ENCODE assay signal across 8 cellular contexts in the genomic region with DNA sequence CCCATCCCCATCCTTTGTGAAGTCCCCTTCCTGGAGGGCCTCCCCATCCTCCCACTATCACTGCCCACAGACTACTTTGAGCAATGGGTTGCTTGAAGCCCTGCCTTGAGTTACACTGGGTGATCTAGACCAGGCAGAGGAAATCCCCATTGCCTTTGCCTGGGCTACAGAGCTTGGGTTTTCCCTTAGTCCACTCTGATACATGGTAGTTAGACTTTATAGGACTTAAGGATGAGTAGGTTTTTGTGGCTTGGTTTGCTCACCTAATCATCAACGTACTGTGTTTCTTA. TPM values are rescaled to one million over a fixed set of nuclear protein-coding genes. Genes with fewer than 3 reads are reported as not detected.
DNase-seq lines count a peak whose midpoint lies in the region; ATAC-seq and TF ChIP-seq lines count a peak whose summit lies in the region.

No MANE protein-coding gene starts in this region.

- H3K36me3 ChIP-seq in GM06990 (ENCODE audit: control insufficient read depth, insufficient read depth, low read length) (peaks cover 4% of the 10 kb centered on the region), OCI-LY7 (ENCODE audit: insufficient read depth, low read length) (peaks cover 99% of the 10 kb centered on the region)

- intact Hi-C loops in OCI-LY7 (cut with micrococcal nuclease; ENCODE audit: unreplicated experiment) (loop anchor here (5.0 kb wide), 1 partner anchor 90 kb away; no protein-coding TSS in a partner anchor), MCF 10A (cut with micrococcal nuclease) (no loop called here)

- H3K27me3 Mint-ChIP-seq in glutamatergic neuron (ENCODE audit: unreplicated experiment) (peaks cover 10% of the 10 kb centered on the region), MCF 10A (ENCODE audit: insufficient read depth, unreplicated experiment) (no peaks in the 10 kb centered on the region)

- peaks cover 100% of the 10 kb centered on the region for H3K79me2 ChIP-seq in OCI-LY7 (ENCODE audit: insufficient read depth, low read depth, low read length)

- no peak overlapping the region for H3K4me3 Mint-ChIP-seq in glutamatergic neuron (ENCODE audit: unreplicated experiment)
- H3K4me3 Mint-ChIP-seq in MCF 10A (ENCODE audit: unreplicated experiment): no peak overlapping the region

- no peaks in the 10 kb centered on the region for H3K9me2 ChIP-seq in OCI-LY7 (ENCODE audit: insufficient read depth, low read length)

- DNase-seq in GM06990 (ENCODE audit: extremely low read depth, insufficient read length) (peak; percentile 68), OCI-LY7 (ENCODE audit: low spot score) (peak; percentile 27), glutamatergic neuron (no peak), kidney tubule cell (ENCODE audit: low spot score) (no peak), COR-L47 (lab: John Stamatoyannopoulos, UW) (no peak), NCI-H774 (lab: John Stamatoyannopoulos, UW) (no peak), MCF 10A (ENCODE audit: unreplicated experiment) (no peak)

- CTCF ChIA-PET in OCI-LY7 (lab: Charles Lee; ENCODE audit: unreplicated experiment): no interaction called here
- CTCF ChIA-PET in MCF 10A (lab: Yijun Ruan, JAX): interaction anchor here (0.6 kb wide), 1 partner anchor 13 kb away, joined by 4 read pairs; no protein-coding TSS in a partner anchor

- H3K27ac ChIP-seq in OCI-LY7 (ENCODE audit: low read depth, low read length, poor library complexity, severe bottlenecking): peak overlapping the region; percentile 62

- peak overlapping the region; percentile 87 for H3K27ac Mint-ChIP-seq in glutamatergic neuron (ENCODE audit: unreplicated experiment)
- no peak overlapping the region for H3K27ac Mint-ChIP-seq in MCF 10A (ENCODE audit: low read depth, unreplicated experiment)

- BruUV-seq in OCI-LY7 (replicated peaks; lab: Mats Ljungman, UMichigan) (no TSS peak), MCF 10A (replicated peaks; lab: Mats Ljungman, UMichigan) (no TSS peak)

- H3K4me1 ChIP-seq in OCI-LY7 (ENCODE audit: insufficient read depth, low read length, poor library complexity, severe bottlenecking): peaks cover 83% of the 10 kb centered on the region

- H3K27me3 ChIP-seq in GM06990 (replicated peaks; ENCODE audit: control insufficient read depth, insufficient read depth, low read length): no peaks in the 10 kb centered on the region

- peaks cover 63% of the 10 kb centered on the region for H3K4me1 Mint-ChIP-seq in glutamatergic neuron (ENCODE audit: low read depth, unreplicated experiment)
- H3K4me1 Mint-ChIP-seq in MCF 10A (ENCODE audit: insufficient read depth, unreplicated experiment): peaks cover 15% of the 10 kb centered on the region

- peaks cover 60% of the 10 kb centered on the region for H4K20me1 ChIP-seq in OCI-LY7 (ENCODE audit: insufficient read depth, low read length)

- TF ChIP-seq CTCF in GM06990 (IDR thresholded peaks at IDR 0.05; ENCODE audit: insufficient read depth, low read length, poor library complexity, severe bottlenecking) (no peak), OCI-LY7 (conservative IDR thresholded peaks at IDR 0.05; ENCODE audit: low read length) (no peak), glutamatergic neuron (IDR thresholded peaks at IDR 0.05; ENCODE audit: partially characterized antibody, unreplicated experiment) (no peak), MCF 10A (IDR thresholded peaks at IDR 0.05; ENCODE audit: unreplicated experiment) (no peak)

- ATAC-seq in GM21717 (IDR thresholded peaks at IDR 0.05; ENCODE audit: unreplicated experiment): peak; percentile 62

- no peaks in the 10 kb centered on the region; the same call in 1 of the 2 replicates for H3K9me3 ChIP-seq in OCI-LY7 (ENCODE audit: low read length)

- POLR2A ChIA-PET in OCI-LY7 (lab: Charles Lee) (interaction anchor here (0.7 to 1.2 kb wide), 3 partner anchors 9 to 177 kb away, joined by 3 read pairs; no protein-coding TSS in a partner anchor), MCF 10A (lab: Yijun Ruan, JAX) (no interaction called here)

- H3K9me3 Mint-ChIP-seq in glutamatergic neuron (ENCODE audit: unreplicated experiment) (peaks cover 8% of the 10 kb centered on the region), MCF 10A (ENCODE audit: unreplicated experiment) (no peaks in the 10 kb centered on the region)

- no peak overlapping the region for H2AFZ ChIP-seq in OCI-LY7 (ENCODE audit: low read length)

- H3K36me3 Mint-ChIP-seq in glutamatergic neuron (ENCODE audit: unreplicated experiment) (peaks cover 5% of the 10 kb centered on the region), MCF 10A (ENCODE audit: insufficient read depth, unreplicated experiment) (peaks cover 10% of the 10 kb centered on the region)

- H3K4me3 ChIP-seq in GM06990 (replicated peaks; ENCODE audit: low read depth, low read length) (peak overlapping the region; percentile 34), OCI-LY7 (ENCODE audit: low read depth, low read length, poor library complexity, severe bottlenecking) (peak overlapping the region; percentile 22)

- H3K4me2 ChIP-seq in OCI-LY7 (ENCODE audit: low read length): peak overlapping the region; percentile 62

RNA-seq across cellular contexts. Expression of a gene that starts 56.6 kb away (rescaled TPM):
- total RNA-seq in OCI-LY7 (2014; rRNA removed; shearing (Covaris generic)): 98.7 and 148 TPM in 2 replicates
- total RNA-seq in OCI-LY7 (2022): 133 and 169 TPM in 2 replicates
- 60.2 TPM for total RNA-seq in glutamatergic neuron (ENCODE audit: unreplicated experiment)
- total RNA-seq in MCF 10A (2022): 7.8 and 10.1 TPM in 2 replicates

Comparison
In these comparisons a context has a peak if more than half of its experiments do, and no peak if none do; other contexts are left out.
1. DNase-seq: peak in GM06990 (single experiment) and OCI-LY7 (single experiment); none in glutamatergic neuron (single experiment), kidney tubule cell (single experiment), COR-L47 (single experiment), NCI-H774 (single experiment) and MCF 10A (single experiment).